In the genomic region with DNA sequence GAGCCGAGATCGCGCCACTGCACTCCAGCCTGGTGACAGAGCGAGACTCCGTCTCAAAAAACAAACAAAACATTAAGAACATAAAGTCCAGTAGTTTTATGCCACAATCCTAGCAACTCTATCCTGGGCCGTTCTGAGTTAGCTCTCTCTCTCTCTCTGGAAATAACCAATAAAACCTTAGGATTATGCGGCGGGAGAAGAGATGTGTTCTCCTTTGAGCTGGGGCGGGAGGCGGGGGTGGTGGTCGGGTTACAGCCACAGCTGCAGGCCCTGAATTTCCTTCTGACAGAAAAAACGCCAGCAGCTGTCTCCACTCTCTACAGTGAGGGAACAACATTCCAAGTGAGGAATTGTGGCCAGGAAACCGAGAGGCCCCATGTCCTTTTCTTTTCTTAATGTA, we compare ENCODE assay signal across 12 cellular contexts. TPM values are rescaled to one million over a fixed set of nuclear protein-coding genes. Genes with fewer than 3 reads are reported as not detected.
A peak's percentile ranks its signal among the peaks of the same experiment; 100 is the strongest.
DNase-seq lines count a peak whose midpoint lies in the region; ATAC-seq and TF ChIP-seq lines count a peak whose summit lies in the region.
"Had no signal": no experiment of that assay in that cellular context is flagged by ENCODE, and none has a peak within 500 bp of the region (broad histone marks: within the 10 kb centered on the region; RNA-seq: fewer than 3 reads in every experiment).

No MANE protein-coding gene starts in this region.

- ATAC-seq in T-cell (replicated peaks in 1 of 4) = no peak
- ATAC-seq in HG02759 (IDR thresholded peaks at IDR 0.05; ENCODE audit: unreplicated experiment) = no peak
- no peak for ATAC-seq in GM18861 (IDR thresholded peaks at IDR 0.05; ENCODE audit: unreplicated experiment)

- H3K36me3 ChIP-seq in brain microvascular endothelial cell (replicated peaks) (no peaks in the 10 kb centered on the region), smooth muscle cell (ENCODE audit: low read depth) (no peaks in the 10 kb centered on the region)
- H3K36me3 ChIP-seq: neutrophil had no signal

- H3F3A ChIP-seq in smooth muscle cell (ENCODE audit: low read depth) = peaks cover 28% of the 10 kb centered on the region

- no peaks in the 10 kb centered on the region for H3K9me3 ChIP-seq in smooth muscle cell (replicated peaks; ENCODE audit: low read depth)
- H3K9me3 ChIP-seq: neutrophil had no signal

- H3K4me2 ChIP-seq in smooth muscle cell = peak overlapping the region; percentile 83

- H3K27ac Mint-ChIP-seq in T-cell = no peak overlapping the region
- H3K27ac Mint-ChIP-seq: activated naive CD4-positive, alpha-beta T cell treated with anti-CD3 and anti-CD28 coated beads, Interleukin-2, amount 50 U/mL, for 24 hours had no signal

- H3K4me3 ChIP-seq in brain microvascular endothelial cell (ENCODE audit: low read depth, low read length) = no peak overlapping the region
- H3K4me3 ChIP-seq in smooth muscle cell = peak overlapping the region; percentile 29

- in situ Hi-C loops in brain microvascular endothelial cell (cut with HindIII; ENCODE audit: low pct_ligation_motif_present, low sequenced_read_pairs) = no loop called here

- H3K79me2 ChIP-seq in smooth muscle cell (ENCODE audit: low read depth) = no peaks in the 10 kb centered on the region

- peak overlapping the region; percentile 21 for H3K9ac ChIP-seq in smooth muscle cell (ENCODE audit: low read depth)

- POLR2A ChIA-PET in T-cell (lab: Charles Lee) = no interaction called here

- peak; percentile 97 for DNase-seq in LHCN-M2 (ENCODE audit: low read depth)
- DNase-seq in brain microvascular endothelial cell = peak; percentile 59
- DNase-seq in iris pigment epithelial cell (ENCODE audit: low read depth) = peak; percentile 28
- DNase-seq in smooth muscle cell (lab: John Stamatoyannopoulos, UW; ENCODE audit: unreplicated experiment) = peak; percentile 10
- no peak for DNase-seq in T-cell
- no peak for DNase-seq in AG20443 (ENCODE audit: low spot score)
- DNase-seq: activated CD4-positive, CD25-positive, alpha-beta regulatory T cell; DMS79 treated with DMSO at 0.1 percent for 48 hours had no signal

- H3K4me1 Mint-ChIP-seq in T-cell = peaks cover 0 to 5% (median 0%) of the 10 kb centered on the region in 3 donors

- no peak overlapping the region for H3K4me3 Mint-ChIP-seq in T-cell
- H3K4me3 Mint-ChIP-seq: activated naive CD4-positive, alpha-beta T cell treated with anti-CD3 and anti-CD28 coated beads, Interleukin-2, amount 50 U/mL, for 24 hours had no signal

- TF ChIP-seq CTCF in brain microvascular endothelial cell (IDR thresholded peaks at IDR 0.05; ENCODE audit: low read depth, low read length, missing control alignments) (no peak), smooth muscle cell (IDR thresholded peaks at IDR 0.05; ENCODE audit: borderline replicate concordance, insufficient read depth, poor library complexity, severe bottlenecking) (no peak)

- H3K4me1 ChIP-seq in smooth muscle cell (ENCODE audit: low read depth) = peaks cover 14% of the 10 kb centered on the region

- H3K27me3 Mint-ChIP-seq in T-cell = peaks cover 38 to 44% of the 10 kb centered on the region in 2 donors

- H3K27ac ChIP-seq in brain microvascular endothelial cell = no peak overlapping the region
- peak overlapping the region; percentile 93 for H3K27ac ChIP-seq in smooth muscle cell (ENCODE audit: low read depth)
- H3K27ac ChIP-seq: neutrophil had no signal

- H2AFZ ChIP-seq in smooth muscle cell (ENCODE audit: low read depth) = peak overlapping the region; percentile 49

- H4K20me1 ChIP-seq in smooth muscle cell (ENCODE audit: low read depth) = no peaks in the 10 kb centered on the region

- WGBS in smooth muscle cell (ENCODE audit: low lambda C conversion rate) = 5% methylated on average over 13 of the region's 13 CpGs

- H3K27me3 ChIP-seq in brain microvascular endothelial cell (replicated peaks) (no peaks in the 10 kb centered on the region), smooth muscle cell (ENCODE audit: low read depth) (no peaks in the 10 kb centered on the region)

- H3K9me3 Mint-ChIP-seq in T-cell = no peaks in the 10 kb centered on the region
- H3K9me3 Mint-ChIP-seq: activated naive CD4-positive, alpha-beta T cell treated with anti-CD3 and anti-CD28 coated beads, Interleukin-2, amount 50 U/mL, for 24 hours had no signal

- CTCF ChIA-PET in T-cell (lab: Charles Lee) = interaction anchor here in 1 of 2 donors (0.6 kb wide), 1 partner anchor 84 kb away, joined by 14 read pairs; no protein-coding TSS in a partner anchor

- no peaks in the 10 kb centered on the region for H3K36me3 Mint-ChIP-seq in T-cell
- H3K36me3 Mint-ChIP-seq: activated naive CD4-positive, alpha-beta T cell treated with anti-CD3 and anti-CD28 coated beads, Interleukin-2, amount 50 U/mL, for 24 hours had no signal

RNA-seq across cellular contexts. Expression of a gene that starts 9.0 kb away (rescaled TPM):
- total RNA-seq in LHCN-M2 (2014; rRNA removed) = 74.8 and 80.1 TPM in 2 replicates
- polyA plus RNA-seq in LHCN-M2 (2012) = 23.7 TPM
- 6.5 and 16.4 TPM in 2 replicates for total RNA-seq in smooth muscle cell
- 3.6 and 5.9 TPM in 2 replicates for polyA plus RNA-seq in smooth muscle cell
- 1 to 10 TPM in 1 of 5 donors, under 1 TPM in 2, not detected in 2; 0.15 to 1.1 (median 0.43) TPM for total RNA-seq in T-cell

RNA-seq across cellular contexts. Expression of a gene that starts 15.3 kb away (rescaled TPM):
- total RNA-seq in LHCN-M2 (2014; rRNA removed) (0.19 TPM in 1 of 2 replicates, not detected in the other), smooth muscle cell (0.49 and 1.0 TPM in 2 replicates), T-cell (1 to 10 TPM in 1 of 5 donors, under 1 TPM in 4; 0.20 to 1.1 (median 0.44) TPM)
- 0.04 TPM for polyA plus RNA-seq in LHCN-M2 (2012)
- polyA plus RNA-seq in smooth muscle cell = 1.2 TPM in 2 replicates

RNA-seq across cellular contexts. Expression of a gene that starts 51.7 kb away (rescaled TPM):
- total RNA-seq in LHCN-M2 (2014; rRNA removed) = 0.17 TPM in 1 of 2 replicates, not detected in the other
- polyA plus RNA-seq in LHCN-M2 (2012) = 0.01 TPM
- total RNA-seq in smooth muscle cell = not detected in 2 replicates
- polyA plus RNA-seq in smooth muscle cell = not detected in 2 replicates
- total RNA-seq in T-cell = not detected

Comparison
In these comparisons a context has a peak if more than half of its experiments do, and no peak if none do; other contexts are left out.
1. DNase-seq: peak in LHCN-M2 (single experiment), brain microvascular endothelial cell (single experiment), iris pigment epithelial cell (single experiment) and smooth muscle cell (single experiment); none in T-cell (0 of 34) and AG20443 (single experiment).